Comparison of ENCODE assay signal across 17 cellular contexts in genomic region chr14:71036433-71036832, GRCh38.
DNase-seq lines count a peak whose midpoint lies in the region; ATAC-seq, FAIRE-seq and TF ChIP-seq lines count a peak whose summit lies in the region.
"Had no signal": no experiment of that assay in that cellular context is flagged by ENCODE, and none has a peak within 500 bp of the region (broad histone marks: within the 10 kb centered on the region; RNA-seq: fewer than 3 reads in every experiment).

No MANE protein-coding gene starts in this region.

- H3K27ac ChIP-seq in HepG2 (ENCODE audit: extremely low read length, insufficient read depth, low read length) (no peak overlapping the region), right lobe of liver (no peak overlapping the region), left lung (no peak overlapping the region), transverse colon (no peak overlapping the region)

- 90% methylated on average over 4 of the region's 4 CpGs for WGBS in HepG2 (ENCODE audit: low lambda C conversion rate)
- 90% methylated on average over 4 of the region's 4 CpGs for WGBS in right lobe of liver (ENCODE audit: insufficient coverage, low coverage, low lambda C conversion rate, missing lambda C conversion rate)
- 97 to 98% methylated on average over 4 of the region's 4 CpGs for WGBS in transverse colon (ENCODE audit: low coverage in 1 of 2), 2 donors

- DNase-seq in HepG2 (ENCODE audit: low spot score) (peak; percentile 23), right lobe of liver (no peak), HTR-8/SVneo (ENCODE audit: insufficient read length, low spot score) (no peak), urothelium cell line (ENCODE audit: low spot score) (no peak), left lung (no peak), transverse colon (no peak)
- DNase-seq: C1 segment of cervical spinal cord; Caco-2; CD4-positive, CD25-positive, alpha-beta regulatory T cell; CD8-positive, alpha-beta T cell; DMS153; DND-41; H9 had no signal

- H2AFZ ChIP-seq in HepG2 (ENCODE audit: low read length): no peak overlapping the region
- H2AFZ ChIP-seq: GM23338 had no signal

- H3K4me1 ChIP-seq in HepG2 (ENCODE audit: insufficient read depth, low read length) (no peaks in the 10 kb centered on the region), right lobe of liver (no peaks in the 10 kb centered on the region), left lung (no peaks in the 10 kb centered on the region), transverse colon (no peaks in the 10 kb centered on the region)
- H3K4me1 ChIP-seq: Caco-2 had no signal

- CTCF ChIA-PET in HepG2 (lab: Yijun Ruan, JAX; ENCODE audit: low intra/inter-chr PET ratio, low total read pairs): no interaction called here

- H3K36me3 ChIP-seq in HepG2 (replicated peaks in 1 of 2; ENCODE audit: control insufficient read depth in 1 of 2, insufficient read depth in 2 of 2, low read length in 2 of 2) (peaks cover 3 to 22% of the 10 kb centered on the region in 2 experiments; a peak in 3 of 5 replicates), right lobe of liver (peaks cover 0 to 17% (median 9%) of the 10 kb centered on the region in 4 donors), left lung (peaks cover 0 to 75% of the 10 kb centered on the region in 2 donors), transverse colon (peaks cover 0 to 33% (median 9%) of the 10 kb centered on the region in 4 donors)

- intact Hi-C loops in HepG2 (cut with micrococcal nuclease; ENCODE audit: unreplicated experiment): no loop called here
- intact Hi-C loops in right lobe of liver (cut with DNase I): no loop called here
- intact Hi-C loops in left lung (cut with DNase I): no loop called here
- intact Hi-C loops in transverse colon (cut with DNase I; ENCODE audit: low total_unique reads): no loop called here

- H3K4me3 ChIP-seq in HepG2 (replicated peaks in 1 of 3; ENCODE audit: insufficient read depth in 1 of 3, low read depth in 2 of 3, low read length in 3 of 3) (no peak overlapping the region), right lobe of liver (no peak overlapping the region), left lung (no peak overlapping the region), transverse colon (no peak overlapping the region)
- H3K4me3 ChIP-seq: GM23338 had no signal

- TF ChIP-seq CTCF in HepG2 (CRISPR knock-in tag; IDR thresholded peaks at IDR 0.05) (no peak), right lobe of liver (IDR thresholded peaks at IDR 0.05) (no peak), left lung (IDR thresholded peaks at IDR 0.05) (no peak), transverse colon (IDR thresholded peaks at IDR 0.05) (no peak)

- no peak for FAIRE-seq in HepG2 (lab: Jason Lieb, UNC)
- FAIRE-seq in HTR-8/SVneo (lab: Jason Lieb, UNC): peak; percentile 90
- FAIRE-seq in urothelium cell line (lab: Jason Lieb, UNC): peak; percentile 89
- FAIRE-seq: G401.6, GM12892 had no signal

- no peak overlapping the region for H3K4me2 ChIP-seq in HepG2 (ENCODE audit: low read depth, low read length)
- H3K4me2 ChIP-seq: GM23338 had no signal

- no peak for TF ChIP-seq RAD21 in HepG2 (CRISPR knock-in tag; IDR thresholded peaks at IDR 0.05)

- TF ChIP-seq POLR2A in HepG2 (IDR thresholded peaks at IDR 0.05; ENCODE audit: insufficient read depth in 1 of 2, low read depth in 2 of 2, low read length in 2 of 2): no peak
- TF ChIP-seq POLR2A in right lobe of liver (IDR thresholded peaks at IDR 0.05): no peak
- no peak for TF ChIP-seq POLR2A in transverse colon (IDR thresholded peaks at IDR 0.05)

- H3K9me3 ChIP-seq in HepG2 (ENCODE audit: low read length) (no peaks in the 10 kb centered on the region), right lobe of liver (no peaks in the 10 kb centered on the region), left lung (peaks cover 0 to 14% of the 10 kb centered on the region in 2 donors), transverse colon (peaks cover 0 to 9% of the 10 kb centered on the region in 2 donors)
- H3K9me3 ChIP-seq: Caco-2 had no signal

- no peaks in the 10 kb centered on the region for H3K79me2 ChIP-seq in HepG2 (ENCODE audit: insufficient read depth, low read length)

- H3K27me3 ChIP-seq in HepG2 (ENCODE audit: control insufficient read depth in 1 of 2, insufficient read depth in 2 of 2, low read length in 2 of 2): no peaks in the 10 kb centered on the region
- H3K27me3 ChIP-seq in right lobe of liver: no peaks in the 10 kb centered on the region
- H3K27me3 ChIP-seq in left lung: no peaks in the 10 kb centered on the region
- no peaks in the 10 kb centered on the region for H3K27me3 ChIP-seq in transverse colon

- H4K20me1 ChIP-seq in HepG2 (ENCODE audit: insufficient read depth, low read length): no peaks in the 10 kb centered on the region

- in situ Hi-C loops in HepG2 (cut with HindIII; ENCODE audit: extremely low pct_ligation_motif_present, low pct_unique_long_range_greater_than_20kb): no loop called here
- in situ Hi-C loops in transverse colon (cut with MboI; ENCODE audit: low pct_ligation_motif_present in 1 of 4, low pct_unique_long_range_greater_than_20kb in 1 of 4, low sequenced_read_pairs in 3 of 4): no loop called here

- TF ChIP-seq EP300 in HepG2 (IDR thresholded peaks at IDR 0.05; ENCODE audit: low read depth in 2 of 2, low read length in 2 of 2) (no peak), HepG2 (CRISPR knock-in tag; IDR thresholded peaks at IDR 0.05; ENCODE audit: borderline replicate concordance) (no peak), transverse colon (IDR thresholded peaks at IDR 0.05; ENCODE audit: low read depth) (no peak)

- BruUV-seq in HepG2 (replicated peaks; lab: Mats Ljungman, UMichigan): no TSS peak

- POLR2A ChIA-PET in HepG2 (lab: Yijun Ruan, JAX): no interaction called here

- H3K9ac ChIP-seq in HepG2 (ENCODE audit: insufficient read depth, low read depth, low read length): no peak overlapping the region

- ATAC-seq in HepG2 (no peak), right lobe of liver (no peak), left lung (no peak)
- ATAC-seq: CD8-positive, alpha-beta T cell; GM23338; HCT116 had no signal

TF ChIP-seq in HepG2, 621 proteins besides CTCF, POLR2A, EP300 and RAD21:
- TF ChIP-seq SAP130 (CRISPR knock-in tag; IDR thresholded peaks at IDR 0.05; ENCODE audit: low read depth) (no peak), ZNF441 (CRISPR knock-in tag; IDR thresholded peaks at IDR 0.05; ENCODE audit: borderline replicate concordance) (no peak), YEATS4 (CRISPR knock-in tag; IDR thresholded peaks at IDR 0.05; ENCODE audit: borderline replicate concordance) (no peak), ZNF468 (CRISPR knock-in tag; IDR thresholded peaks at IDR 0.05) (no peak), TCF12 (IDR thresholded peaks at IDR 0.05) (no peak), TCF12 (CRISPR knock-in tag; IDR thresholded peaks at IDR 0.05) (no peak), MEF2D (CRISPR knock-in tag; IDR thresholded peaks at IDR 0.05) (no peak), WIZ (CRISPR knock-in tag; IDR thresholded peaks at IDR 0.05) (no peak), ZZZ3 (CRISPR knock-in tag; IDR thresholded peaks at IDR 0.05; ENCODE audit: borderline replicate concordance) (no peak), FOSL2 (CRISPR knock-in tag; IDR thresholded peaks at IDR 0.05) (no peak), ZFP36L1 (CRISPR knock-in tag; IDR thresholded peaks at IDR 0.05) (no peak), KLF15 (CRISPR knock-in tag; IDR thresholded peaks at IDR 0.05; ENCODE audit: borderline replicate concordance) (no peak), ZBTB2 (CRISPR knock-in tag; IDR thresholded peaks at IDR 0.05; ENCODE audit: low read depth) (no peak), ZBTB38 (CRISPR knock-in tag; IDR thresholded peaks at IDR 0.05) (no peak), CBFB (CRISPR knock-in tag; IDR thresholded peaks at IDR 0.05) (no peak)
